14 cellular contexts compared by ENCODE assay signal in the genomic region with DNA sequence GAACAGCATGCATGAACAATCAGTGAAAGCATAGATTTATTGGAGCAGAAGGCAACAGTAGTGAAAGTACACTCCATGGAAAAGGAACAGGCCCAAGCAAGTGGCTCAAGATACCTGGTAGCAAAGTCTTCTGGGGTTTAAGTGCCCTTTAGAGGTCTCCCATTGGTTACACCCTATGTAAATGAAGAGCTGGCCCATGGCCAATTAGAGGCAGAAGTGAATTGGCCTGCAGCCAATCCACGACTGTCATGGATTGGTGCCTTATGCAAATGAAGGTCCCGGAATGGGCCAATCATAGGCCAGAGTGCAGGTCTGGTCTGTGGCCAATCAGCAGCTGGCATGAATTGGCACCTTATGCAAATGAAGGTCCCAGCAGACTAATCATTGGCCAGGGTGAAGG.
"Had no signal": no experiment of that assay in that cellular context is flagged by ENCODE, and none has a peak within 500 bp of the region (broad histone marks: within the 10 kb centered on the region; RNA-seq: fewer than 3 reads in every experiment).

No MANE protein-coding gene starts in this region.

- H3K36me3 Mint-ChIP-seq: natural killer cell had no signal

- H3K4me3 Mint-ChIP-seq: natural killer cell; stimulated activated naive B cell treated with anti-CD40 and anti-IgM and Interleukin-4, amounts not matched to agents 10 μg/mL and 1 μg/mL and 100 μg/mL, for 72 hours had no signal

- H3K27me3 ChIP-seq: breast epithelium, neutrophil had no signal

- H3K27ac ChIP-seq: breast epithelium, neutrophil, parathyroid adenoma had no signal

- H3K9ac ChIP-seq: parathyroid adenoma had no signal

- H3K4me1 ChIP-seq: breast epithelium, parathyroid adenoma had no signal

- H3K4me1 Mint-ChIP-seq: natural killer cell; stimulated activated naive B cell treated with anti-CD40 and anti-IgM and Interleukin-4, amounts not matched to agents 10 μg/mL and 1 μg/mL and 100 μg/mL, for 72 hours had no signal

- H3K27ac Mint-ChIP-seq: natural killer cell; stimulated activated naive B cell treated with anti-CD40 and anti-IgM and Interleukin-4, amounts not matched to agents 10 μg/mL and 1 μg/mL and 100 μg/mL, for 72 hours had no signal

- DNase-seq: activated CD4-positive, CD25-positive, alpha-beta regulatory T cell treated with anti-CD3 and anti-CD28 coated beads, Interleukin-2, amount 50 U/mL, for 72 hours; activated naive CD4-positive, alpha-beta T cell; activated T-cell treated with anti-CD3 and anti-CD28 coated beads for 4 hours; cerebellar nuclear complex; effector CD8-positive, alpha-beta T cell; foreskin fibroblast; left ventricle myocardium superior; mesenchymal stem cell; natural killer cell; stimulated activated naive B cell treated with anti-CD40 and anti-IgM and Interleukin-4, amounts not matched to agents 10 μg/mL and 1 μg/mL and 100 μg/mL, for 72 hours; trophoblast cell had no signal

- ATAC-seq: left ventricle myocardium superior; natural killer cell; stimulated activated naive B cell treated with anti-CD40 and anti-IgM and Interleukin-4, amounts not matched to agents 10 μg/mL and 1 μg/mL and 100 μg/mL, for 72 hours had no signal

- H3K4me3 ChIP-seq: breast epithelium had no signal

- H3K36me3 ChIP-seq: breast epithelium, neutrophil had no signal

- H3K9me3 ChIP-seq: breast epithelium, neutrophil had no signal
